ENCODE assay signal across 10 cellular contexts in the genomic region with DNA sequence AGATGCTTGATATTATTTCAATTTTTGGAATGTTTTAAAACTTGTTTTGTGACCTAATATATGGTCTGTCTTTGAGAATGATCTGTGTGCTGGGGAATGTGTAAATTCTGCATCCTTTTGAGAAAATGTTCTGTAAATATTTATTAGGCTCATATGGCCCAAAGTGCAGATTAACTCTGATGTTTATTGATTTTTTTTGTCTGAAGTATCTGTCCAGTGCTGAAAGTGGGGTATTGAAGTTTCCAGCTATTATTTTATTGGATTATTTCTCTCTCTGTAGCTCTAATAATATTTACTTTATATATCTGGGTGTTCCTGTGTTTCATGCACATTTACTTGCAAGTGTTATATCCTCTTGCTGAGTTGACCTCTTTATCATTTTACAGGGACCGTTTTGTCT.
"Had no signal": no experiment of that assay in that cellular context is flagged by ENCODE, and none has a peak within 500 bp of the region (broad histone marks: within the 10 kb centered on the region; RNA-seq: fewer than 3 reads in every experiment).

No MANE protein-coding gene starts in this region.

- H3K4me3 ChIP-seq: GM23338 had no signal

- H3K9ac ChIP-seq: KMS-11 had no signal

- DNase-seq: H9, HCEC 1CT, HFFc6, IMR-90, KBM-7 had no signal

- H3K27ac ChIP-seq: HL-60, KMS-11 had no signal

- ATAC-seq: GM23338 had no signal

- H3K4me2 ChIP-seq: GM23338, KMS-11 had no signal

- FAIRE-seq: H1, H54 had no signal

- H2AFZ ChIP-seq: GM23338 had no signal
